27 cellular contexts compared by ENCODE assay signal in the genomic region with DNA sequence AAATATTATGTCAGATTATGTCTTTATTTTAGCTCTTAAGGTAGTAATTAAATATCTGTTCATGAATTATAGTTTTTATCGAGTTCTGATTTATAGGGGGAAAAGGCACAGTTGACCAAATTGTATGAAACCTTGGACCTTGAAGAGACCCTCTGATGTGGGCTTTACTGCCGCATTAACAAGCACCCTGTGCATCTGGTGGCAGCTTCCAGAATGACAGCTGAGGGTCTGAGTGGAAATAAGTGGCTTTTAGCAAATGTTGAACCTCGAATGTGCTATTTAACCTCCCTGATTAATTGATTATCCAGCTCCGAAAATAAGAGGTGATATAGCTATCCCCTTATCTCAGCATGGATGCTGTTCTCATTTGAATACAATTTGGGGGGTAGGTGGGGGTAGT.
"Had no signal": no experiment of that assay in that cellular context is flagged by ENCODE, and none has a peak within 500 bp of the region (broad histone marks: within the 10 kb centered on the region; RNA-seq: fewer than 3 reads in every experiment).

No MANE protein-coding gene starts in this region.

- H3K27ac Mint-ChIP-seq: activated CD8-positive, alpha-beta T cell treated with anti-CD3 and anti-CD28 coated beads for 36 hours; activated T-helper 17 cell treated with anti-CD3 and anti-CD28 coated beads, Interleukin-2, amount 50 U/mL, for 72 hours; mesothelial cell of epicardium; naive thymus-derived CD4-positive, alpha-beta T cell; progenitor cell of endocrine pancreas; stimulated activated naive B cell treated with anti-CD40 and anti-IgM and Interleukin-4, amounts not matched to agents 10 μg/mL and 1 μg/mL and 100 μg/mL, for 72 hours had no signal

- DNase-seq: activated CD4-positive, alpha-beta T cell treated with anti-CD3 and anti-CD28 coated beads for 1 hour; activated CD4-positive, alpha-beta T cell treated with anti-CD3 and anti-CD28 coated beads, Interleukin-2, amount 50 U/mL, for 1 hour; activated CD8-positive, alpha-beta T cell treated with anti-CD3 and anti-CD28 coated beads for 36 hours; activated gamma-delta T cell treated with Interleukin-2 at 50 U/mL for 16 hours; activated naive CD4-positive, alpha-beta T cell treated with anti-CD3 and anti-CD28 coated beads, Interleukin-2, amount 50 U/mL, for 16 hours; activated T-cell treated with anti-CD3 and anti-CD28 coated beads, Interleukin-2, amount 50 U/mL, for 4 hours; amniotic stem cell; central memory CD4-positive, alpha-beta T cell; foreskin keratinocyte; naive thymus-derived CD4-positive, alpha-beta T cell; ovary; right lobe of liver; stimulated activated CD4-positive, alpha-beta T cell treated with anti-CD3 and anti-CD28 coated beads, Interleukin-12 subunit alpha, Interleukin-12 subunit beta, amount 100 ng/mL, for 4 hours; stimulated activated CD4-positive, alpha-beta T cell treated with anti-CD3 and anti-CD28 coated beads, Interleukin-4, amount 100 ng/mL, for 4 hours; stimulated activated CD8-positive, alpha-beta memory T cell treated with anti-CD3 and anti-CD28 coated beads, Interleukin-4, amount 100 ng/mL, for 48 hours; stimulated activated naive B cell treated with anti-CD40 and anti-IgM and Interleukin-4, amounts not matched to agents 10 μg/mL and 1 μg/mL and 100 μg/mL, for 72 hours; T1000; tibial artery had no signal

- H3K27me3 ChIP-seq: breast epithelium, esophagus muscularis mucosa, foreskin keratinocyte, heart right ventricle, ovary, right lobe of liver, stomach, tibial artery had no signal

- H3K4me3 Mint-ChIP-seq: activated CD8-positive, alpha-beta T cell treated with anti-CD3 and anti-CD28 coated beads for 36 hours; activated T-cell treated with anti-CD3 and anti-CD28 coated beads, Interleukin-2, amount 50 U/mL, for 4 hours; activated T-helper 17 cell treated with anti-CD3 and anti-CD28 coated beads, Interleukin-2, amount 50 U/mL, for 72 hours; mesothelial cell of epicardium; naive thymus-derived CD4-positive, alpha-beta T cell; stimulated activated naive B cell treated with anti-CD40 and anti-IgM and Interleukin-4, amounts not matched to agents 10 μg/mL and 1 μg/mL and 100 μg/mL, for 72 hours; WTC11 had no signal

- H3K4me1 ChIP-seq: breast epithelium, foreskin keratinocyte, right lobe of liver had no signal

- H3K27ac ChIP-seq: breast epithelium, esophagus muscularis mucosa, foreskin keratinocyte, ovary, right lobe of liver, skin epidermis, stomach, tibial artery had no signal

- H3K36me3 ChIP-seq: breast epithelium, esophagus muscularis mucosa, heart right ventricle, ovary, right lobe of liver, stomach, tibial artery had no signal

- H3K4me1 Mint-ChIP-seq: activated T-helper 17 cell treated with anti-CD3 and anti-CD28 coated beads, Interleukin-2, amount 50 U/mL, for 72 hours; stimulated activated naive B cell treated with anti-CD40 and anti-IgM and Interleukin-4, amounts not matched to agents 10 μg/mL and 1 μg/mL and 100 μg/mL, for 72 hours had no signal

- H3K36me3 Mint-ChIP-seq: mesothelial cell of epicardium; naive thymus-derived CD4-positive, alpha-beta T cell; stimulated activated naive B cell treated with anti-CD40 and anti-IgM and Interleukin-4, amounts not matched to agents 10 μg/mL and 1 μg/mL and 100 μg/mL, for 72 hours; WTC11 had no signal

- H3K9me3 Mint-ChIP-seq: activated CD8-positive, alpha-beta T cell treated with anti-CD3 and anti-CD28 coated beads for 36 hours; activated T-cell treated with anti-CD3 and anti-CD28 coated beads, Interleukin-2, amount 50 U/mL, for 4 hours; activated T-helper 17 cell treated with anti-CD3 and anti-CD28 coated beads, Interleukin-2, amount 50 U/mL, for 72 hours; stimulated activated naive B cell treated with anti-CD40 and anti-IgM and Interleukin-4, amounts not matched to agents 10 μg/mL and 1 μg/mL and 100 μg/mL, for 72 hours; WTC11 had no signal

- H3K9me3 ChIP-seq: breast epithelium, esophagus muscularis mucosa, heart right ventricle, ovary, right lobe of liver, stomach, tibial artery had no signal

- H3K4me3 ChIP-seq: breast epithelium, esophagus muscularis mucosa, ovary, right lobe of liver, skin epidermis, stomach, tibial artery had no signal

- H3K27me3 Mint-ChIP-seq: progenitor cell of endocrine pancreas had no signal
